ENCODE assay signal across 1 cellular context in the genomic region with DNA sequence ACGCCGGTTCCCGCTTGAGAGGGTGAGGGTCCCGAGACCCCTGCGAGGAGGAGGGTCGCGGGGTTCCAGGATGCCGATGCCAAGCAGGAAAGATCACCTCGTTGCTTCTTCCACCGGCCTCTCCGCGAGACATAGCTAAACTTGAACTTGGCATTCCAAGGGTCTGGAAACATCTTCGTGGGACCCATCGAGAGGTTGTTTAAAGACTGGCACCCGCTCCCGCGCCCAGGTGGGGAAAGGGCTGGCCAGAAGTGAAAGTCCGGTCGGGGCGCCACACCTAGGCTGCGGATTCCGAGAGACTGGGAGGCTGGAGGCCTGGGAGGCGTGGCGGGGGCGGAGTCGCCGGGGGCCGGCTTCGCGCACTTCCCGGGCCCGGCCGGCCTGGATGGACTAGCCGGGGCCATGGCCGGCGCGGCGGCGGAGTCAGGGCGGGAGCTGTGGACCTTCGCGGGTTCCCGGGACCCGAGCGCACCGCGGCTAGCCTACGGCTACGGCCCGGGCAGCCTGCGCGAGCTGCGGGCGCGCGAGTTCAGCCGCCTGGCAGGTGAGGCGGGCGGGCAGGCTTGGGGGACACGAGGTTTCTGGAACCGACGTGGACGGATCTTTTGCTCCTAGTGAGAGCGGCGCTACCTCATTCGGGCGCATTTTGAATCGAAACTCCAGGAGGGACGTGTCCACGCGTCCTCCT.
TF ChIP-seq lines count a peak whose summit lies in the region.

A gene with protein sequence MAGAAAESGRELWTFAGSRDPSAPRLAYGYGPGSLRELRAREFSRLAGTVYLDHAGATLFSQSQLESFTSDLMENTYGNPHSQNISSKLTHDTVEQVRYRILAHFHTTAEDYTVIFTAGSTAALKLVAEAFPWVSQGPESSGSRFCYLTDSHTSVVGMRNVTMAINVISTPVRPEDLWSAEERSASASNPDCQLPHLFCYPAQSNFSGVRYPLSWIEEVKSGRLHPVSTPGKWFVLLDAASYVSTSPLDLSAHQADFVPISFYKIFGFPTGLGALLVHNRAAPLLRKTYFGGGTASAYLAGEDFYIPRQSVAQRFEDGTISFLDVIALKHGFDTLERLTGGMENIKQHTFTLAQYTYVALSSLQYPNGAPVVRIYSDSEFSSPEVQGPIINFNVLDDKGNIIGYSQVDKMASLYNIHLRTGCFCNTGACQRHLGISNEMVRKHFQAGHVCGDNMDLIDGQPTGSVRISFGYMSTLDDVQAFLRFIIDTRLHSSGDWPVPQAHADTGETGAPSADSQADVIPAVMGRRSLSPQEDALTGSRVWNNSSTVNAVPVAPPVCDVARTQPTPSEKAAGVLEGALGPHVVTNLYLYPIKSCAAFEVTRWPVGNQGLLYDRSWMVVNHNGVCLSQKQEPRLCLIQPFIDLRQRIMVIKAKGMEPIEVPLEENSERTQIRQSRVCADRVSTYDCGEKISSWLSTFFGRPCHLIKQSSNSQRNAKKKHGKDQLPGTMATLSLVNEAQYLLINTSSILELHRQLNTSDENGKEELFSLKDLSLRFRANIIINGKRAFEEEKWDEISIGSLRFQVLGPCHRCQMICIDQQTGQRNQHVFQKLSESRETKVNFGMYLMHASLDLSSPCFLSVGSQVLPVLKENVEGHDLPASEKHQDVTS (plus strand): TSS at position 360 of the 688 bp plus-strand sequence. CDS start 43 bp downstream, at position 403.

TF ChIP-seq in HepG2, 621 proteins besides CTCF, POLR2A, EP300 and RAD21 (continued from another document and continues in another):
- TF ChIP-seq HOXA7 (CRISPR knock-in tag; IDR thresholded peaks at IDR 0.05) (no peak), ZSCAN9 (CRISPR knock-in tag; IDR thresholded peaks at IDR 0.05; ENCODE audit: borderline replicate concordance) (no peak), ZNF614 (CRISPR knock-in tag; IDR thresholded peaks at IDR 0.05; ENCODE audit: borderline replicate concordance) (no peak), ZNF792 (CRISPR knock-in tag; IDR thresholded peaks at IDR 0.05) (0 out of 2 replicates have a peak, but pooled peaks have one; percentile 15), NFKBIZ (CRISPR knock-in tag; IDR thresholded peaks at IDR 0.05) (no peak), ZNF609 (CRISPR knock-in tag; IDR thresholded peaks at IDR 0.05; ENCODE audit: borderline replicate concordance) (no peak), ARID2 (CRISPR knock-in tag; IDR thresholded peaks at IDR 0.05; ENCODE audit: borderline replicate concordance) (no peak), THAP11 (CRISPR knock-in tag; IDR thresholded peaks at IDR 0.05) (0 out of 2 replicates have a peak, but pooled peaks have one; percentile 13), E2F2 (CRISPR knock-in tag; IDR thresholded peaks at IDR 0.05; ENCODE audit: borderline replicate concordance) (no peak), GLMP (CRISPR knock-in tag; IDR thresholded peaks at IDR 0.05; ENCODE audit: borderline replicate concordance) (no peak), ZNF34 (CRISPR knock-in tag; IDR thresholded peaks at IDR 0.05; ENCODE audit: borderline replicate concordance) (peak; percentile 82; the same call in 1 of the 2 replicates), ZEB1 (IDR thresholded peaks at IDR 0.05; ENCODE audit: insufficient replicate concordance, low read depth) (no peak), ZNF101 (CRISPR knock-in tag; IDR thresholded peaks at IDR 0.05; ENCODE audit: borderline replicate concordance, low read depth) (peak; percentile 87; the same call in 1 of the 2 replicates), ZC3H13 (CRISPR knock-in tag; IDR thresholded peaks at IDR 0.05) (peak; percentile 65; the same call in 1 of the 2 replicates), ZNF512 (CRISPR knock-in tag; IDR thresholded peaks at IDR 0.05) (no peak), ZBTB20 (CRISPR knock-in tag; IDR thresholded peaks at IDR 0.05; ENCODE audit: borderline replicate concordance, low read depth) (peak; percentile 22; the same call in 1 of the 2 replicates), ZNF562 (CRISPR knock-in tag; IDR thresholded peaks at IDR 0.05; ENCODE audit: borderline replicate concordance) (no peak), THAP9 (CRISPR knock-in tag; IDR thresholded peaks at IDR 0.05; ENCODE audit: borderline replicate concordance) (no peak), EEA1 (CRISPR knock-in tag; IDR thresholded peaks at IDR 0.05; ENCODE audit: borderline replicate concordance) (peak; percentile 77; the same call in 1 of the 2 replicates), CEBPG (CRISPR knock-in tag; IDR thresholded peaks at IDR 0.05) (no peak), PPARG (CRISPR knock-in tag; conservative IDR thresholded peaks at IDR 0.05) (0 out of 2 replicates have a peak, but pooled peaks have one; percentile 9), JUND (CRISPR knock-in tag; IDR thresholded peaks at IDR 0.05) (no peak), ZNF616 (CRISPR knock-in tag; IDR thresholded peaks at IDR 0.05; ENCODE audit: low read depth) (peak; percentile 64), FOXK1 (CRISPR knock-in tag; IDR thresholded peaks at IDR 0.05; ENCODE audit: borderline replicate concordance, low read depth) (no peak), ZBTB39 (CRISPR knock-in tag; IDR thresholded peaks at IDR 0.05) (0 out of 2 replicates have a peak, but pooled peaks have one; percentile 1)
- TF ChIP-seq, protein P1, sequence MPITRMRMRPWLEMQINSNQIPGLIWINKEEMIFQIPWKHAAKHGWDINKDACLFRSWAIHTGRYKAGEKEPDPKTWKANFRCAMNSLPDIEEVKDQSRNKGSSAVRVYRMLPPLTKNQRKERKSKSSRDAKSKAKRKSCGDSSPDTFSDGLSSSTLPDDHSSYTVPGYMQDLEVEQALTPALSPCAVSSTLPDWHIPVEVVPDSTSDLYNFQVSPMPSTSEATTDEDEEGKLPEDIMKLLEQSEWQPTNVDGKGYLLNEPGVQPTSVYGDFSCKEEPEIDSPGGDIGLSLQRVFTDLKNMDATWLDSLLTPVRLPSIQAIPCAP (CRISPR knock-in tag; IDR thresholded peaks at IDR 0.05; ENCODE audit: low read depth) = no peak
- TF ChIP-seq, protein P2, sequence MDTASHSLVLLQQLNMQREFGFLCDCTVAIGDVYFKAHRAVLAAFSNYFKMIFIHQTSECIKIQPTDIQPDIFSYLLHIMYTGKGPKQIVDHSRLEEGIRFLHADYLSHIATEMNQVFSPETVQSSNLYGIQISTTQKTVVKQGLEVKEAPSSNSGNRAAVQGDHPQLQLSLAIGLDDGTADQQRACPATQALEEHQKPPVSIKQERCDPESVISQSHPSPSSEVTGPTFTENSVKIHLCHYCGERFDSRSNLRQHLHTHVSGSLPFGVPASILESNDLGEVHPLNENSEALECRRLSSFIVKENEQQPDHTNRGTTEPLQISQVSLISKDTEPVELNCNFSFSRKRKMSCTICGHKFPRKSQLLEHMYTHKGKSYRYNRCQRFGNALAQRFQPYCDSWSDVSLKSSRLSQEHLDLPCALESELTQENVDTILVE (CRISPR knock-in tag; IDR thresholded peaks at IDR 0.05) = no peak; the same call in 1 of the 2 replicates
- TF ChIP-seq, protein P3, sequence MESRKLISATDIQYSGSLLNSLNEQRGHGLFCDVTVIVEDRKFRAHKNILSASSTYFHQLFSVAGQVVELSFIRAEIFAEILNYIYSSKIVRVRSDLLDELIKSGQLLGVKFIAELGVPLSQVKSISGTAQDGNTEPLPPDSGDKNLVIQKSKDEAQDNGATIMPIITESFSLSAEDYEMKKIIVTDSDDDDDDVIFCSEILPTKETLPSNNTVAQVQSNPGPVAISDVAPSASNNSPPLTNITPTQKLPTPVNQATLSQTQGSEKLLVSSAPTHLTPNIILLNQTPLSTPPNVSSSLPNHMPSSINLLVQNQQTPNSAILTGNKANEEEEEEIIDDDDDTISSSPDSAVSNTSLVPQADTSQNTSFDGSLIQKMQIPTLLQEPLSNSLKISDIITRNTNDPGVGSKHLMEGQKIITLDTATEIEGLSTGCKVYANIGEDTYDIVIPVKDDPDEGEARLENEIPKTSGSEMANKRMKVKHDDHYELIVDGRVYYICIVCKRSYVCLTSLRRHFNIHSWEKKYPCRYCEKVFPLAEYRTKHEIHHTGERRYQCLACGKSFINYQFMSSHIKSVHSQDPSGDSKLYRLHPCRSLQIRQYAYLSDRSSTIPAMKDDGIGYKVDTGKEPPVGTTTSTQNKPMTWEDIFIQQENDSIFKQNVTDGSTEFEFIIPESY (CRISPR knock-in tag; IDR thresholded peaks at IDR 0.05) = no peak
